In genomic region chr18:7958081-7958896, GRCh38 we compare ENCODE assay signal across 1 cellular context.
TF ChIP-seq lines count a peak whose summit lies in the region.

No MANE protein-coding gene starts in this region.

TF ChIP-seq in IMR-90, 13 proteins besides CTCF, POLR2A, EP300 and RAD21 (continued from another document):
- TF ChIP-seq USF2 (IDR thresholded peaks at IDR 0.05; ENCODE audit: low read depth, low read length) (no peak), CHD1 (IDR thresholded peaks at IDR 0.05; ENCODE audit: low read depth, low read length) (no peak), FOS (IDR thresholded peaks at IDR 0.05; ENCODE audit: low read depth, low read length) (no peak), RCOR1 (IDR thresholded peaks at IDR 0.05; ENCODE audit: insufficient replicate concordance, low read length) (no peak), CEBPB (IDR thresholded peaks at IDR 0.05; ENCODE audit: low read depth, low read length) (no peak), MXI1 (IDR thresholded peaks at IDR 0.05; ENCODE audit: borderline replicate concordance, low read depth, low read length) (no peak), MAZ (IDR thresholded peaks at IDR 0.05; ENCODE audit: borderline replicate concordance, low read depth, low read length) (no peak)
TF ChIP-seq in IMR-90: peak in this region for 0.
